ENCODE assay signal across 8 cellular contexts in genomic region chr17:17971431-17972125, GRCh38. TPM values are rescaled to one million over a fixed set of nuclear protein-coding genes. Genes with fewer than 3 reads are reported as not detected.
DNase-seq lines count a peak whose midpoint lies in the region; ATAC-seq and TF ChIP-seq lines count a peak whose summit lies in the region.

No MANE protein-coding gene starts in this region.

- H2AFZ ChIP-seq in fibroblast of lung (ENCODE audit: low read length) (no peak overlapping the region), neural cell (ENCODE audit: low read depth, low read length) (no peak overlapping the region)

- H3K9ac ChIP-seq in fibroblast of lung (ENCODE audit: insufficient read depth, low read length), result peak overlapping the region; percentile 89
- peak overlapping the region; percentile 85 for H3K9ac ChIP-seq in neural cell (ENCODE audit: low read length)

- POLR2A ChIA-PET in activated CD4-positive, alpha-beta T cell treated with anti-CD3 and anti-CD28 coated beads, Interleukin-2, amount 10 ng/mL, durations not matched to agents 7 days and 5 days (lab: Charles Lee), result no interaction called here
- POLR2A ChIA-PET in activated CD4-positive, alpha-beta memory T cell treated with anti-CD3 and anti-CD28 coated beads for 36 hours (lab: Charles Lee), result interaction anchor here (0.6 to 2.0 kb wide), 2 partner anchors 12 to 14 kb away, joined by 3 to 30 read pairs; no protein-coding TSS in a partner anchor

- H3K4me2 ChIP-seq in fibroblast of lung (ENCODE audit: extremely low read depth, insufficient read depth, low read length), result peak overlapping the region; percentile 97
- peak overlapping the region; percentile 99 for H3K4me2 ChIP-seq in neural cell (ENCODE audit: low read length)

- peak overlapping the region; percentile 78 for H3K27ac Mint-ChIP-seq in activated CD4-positive, alpha-beta T cell treated with anti-CD3 and anti-CD28 coated beads, Interleukin-2, amount 10 ng/mL, durations not matched to agents 7 days and 5 days
- no peak overlapping the region for H3K27ac Mint-ChIP-seq in activated CD4-positive, alpha-beta memory T cell treated with anti-CD3 and anti-CD28 coated beads for 36 hours

- H3K4me3 Mint-ChIP-seq in activated CD4-positive, alpha-beta T cell treated with anti-CD3 and anti-CD28 coated beads, Interleukin-2, amount 10 ng/mL, durations not matched to agents 7 days and 5 days, result peak overlapping the region; percentile 77
- H3K4me3 Mint-ChIP-seq in activated CD4-positive, alpha-beta memory T cell treated with anti-CD3 and anti-CD28 coated beads for 36 hours, result peak overlapping the region; percentile 61

- TF ChIP-seq CTCF in fibroblast of lung (conservative IDR thresholded peaks at IDR 0.05 in 1 of 2, IDR thresholded peaks at IDR 0.05 in 1 of 2; ENCODE audit: low read depth in 1 of 2, low read length in 2 of 2) (no peak), neural cell (IDR thresholded peaks at IDR 0.05; ENCODE audit: poor library complexity, severe bottlenecking) (no peak)

- H3K36me3 Mint-ChIP-seq in activated CD4-positive, alpha-beta T cell treated with anti-CD3 and anti-CD28 coated beads, Interleukin-2, amount 10 ng/mL, durations not matched to agents 7 days and 5 days (ENCODE audit: low read depth), result no peaks in the 10 kb centered on the region
- no peaks in the 10 kb centered on the region for H3K36me3 Mint-ChIP-seq in activated CD4-positive, alpha-beta memory T cell treated with anti-CD3 and anti-CD28 coated beads for 36 hours

- no peaks in the 10 kb centered on the region for H3K9me2 ChIP-seq in neural cell (ENCODE audit: insufficient read depth, low read length)

- H4K20me1 ChIP-seq in fibroblast of lung (ENCODE audit: control insufficient read depth, extremely low read depth, insufficient read depth, low read length) (no peaks in the 10 kb centered on the region), neural cell (ENCODE audit: insufficient read depth) (no peaks in the 10 kb centered on the region)

- H3K4me3 ChIP-seq in fibroblast of lung (replicated peaks in 1 of 4; ENCODE audit: control extremely low read depth in 1 of 4, insufficient read depth in 1 of 4, low read depth in 3 of 4, low read length in 4 of 4) (peak overlapping the region; percentile 64 to 89 (median 86)), neural cell (ENCODE audit: low read length) (peak overlapping the region; percentile 96)

- H3K9me3 ChIP-seq in fibroblast of lung (ENCODE audit: control insufficient read depth, insufficient read depth, low read depth, low read length), result no peaks in the 10 kb centered on the region
- no peaks in the 10 kb centered on the region for H3K9me3 ChIP-seq in neural cell (ENCODE audit: low read length)

- intact Hi-C loops in activated CD4-positive, alpha-beta memory T cell treated with anti-CD3 and anti-CD28 coated beads for 36 hours (cut with micrococcal nuclease), result loop anchor here (1.0 to 10.0 kb wide), 5 partner anchors 13 to 377 kb away; partner anchors contain the start of genes ATPAF2, GID4 and PEMT

- TF ChIP-seq RAD21 in neural cell (conservative IDR thresholded peaks at IDR 0.05), result no peak

- no peaks in the 10 kb centered on the region for H3F3A ChIP-seq in neural cell (ENCODE audit: insufficient read depth, low read length, poor library complexity, severe bottlenecking)

- no peak for ATAC-seq in GM18868 (IDR thresholded peaks at IDR 0.05; ENCODE audit: unreplicated experiment)
- ATAC-seq in HG03039 (IDR thresholded peaks at IDR 0.05; ENCODE audit: unreplicated experiment), result no peak

- no peak for TF ChIP-seq EP300 in neural cell (conservative IDR thresholded peaks at IDR 0.05; ENCODE audit: poor library complexity, severe bottlenecking)

- peaks cover 4% of the 10 kb centered on the region for H3K4me1 ChIP-seq in fibroblast of lung (ENCODE audit: control insufficient read depth, extremely low read depth, insufficient read depth, low read length)

- CTCF ChIA-PET in activated CD4-positive, alpha-beta T cell treated with anti-CD3 and anti-CD28 coated beads, Interleukin-2, amount 10 ng/mL, durations not matched to agents 7 days and 5 days (lab: Charles Lee), result interaction anchor here (0.9 kb wide), 1 partner anchor 9 kb away, joined by 5 read pairs; no protein-coding TSS in a partner anchor
- CTCF ChIA-PET in activated CD4-positive, alpha-beta memory T cell treated with anti-CD3 and anti-CD28 coated beads for 36 hours (lab: Charles Lee), result interaction anchor here (0.9 to 2.4 kb wide), 2 partner anchors 12 to 62 kb away, joined by 6 to 8 read pairs; no protein-coding TSS in a partner anchor

- no peaks in the 10 kb centered on the region for H3K9me3 Mint-ChIP-seq in activated CD4-positive, alpha-beta T cell treated with anti-CD3 and anti-CD28 coated beads, Interleukin-2, amount 10 ng/mL, durations not matched to agents 7 days and 5 days
- H3K9me3 Mint-ChIP-seq in activated CD4-positive, alpha-beta memory T cell treated with anti-CD3 and anti-CD28 coated beads for 36 hours, result no peaks in the 10 kb centered on the region

- no peaks in the 10 kb centered on the region for H3K27me3 Mint-ChIP-seq in activated CD4-positive, alpha-beta T cell treated with anti-CD3 and anti-CD28 coated beads, Interleukin-2, amount 10 ng/mL, durations not matched to agents 7 days and 5 days
- no peaks in the 10 kb centered on the region for H3K27me3 Mint-ChIP-seq in activated CD4-positive, alpha-beta memory T cell treated with anti-CD3 and anti-CD28 coated beads for 36 hours

- H3K4me1 Mint-ChIP-seq in activated CD4-positive, alpha-beta T cell treated with anti-CD3 and anti-CD28 coated beads, Interleukin-2, amount 10 ng/mL, durations not matched to agents 7 days and 5 days, result peaks cover 48% of the 10 kb centered on the region
- H3K4me1 Mint-ChIP-seq in activated CD4-positive, alpha-beta memory T cell treated with anti-CD3 and anti-CD28 coated beads for 36 hours (ENCODE audit: low read depth), result peaks cover 43% of the 10 kb centered on the region

- H3K27ac ChIP-seq in fibroblast of lung (ENCODE audit: insufficient read depth, low read length) (peak overlapping the region; percentile 79), neural cell (ENCODE audit: low read length) (peak overlapping the region; percentile 53)

- H3K79me2 ChIP-seq in fibroblast of lung (ENCODE audit: control insufficient read depth, insufficient read depth, low read length), result peaks cover 37% of the 10 kb centered on the region
- H3K79me2 ChIP-seq in neural cell (replicated peaks; ENCODE audit: insufficient read depth, low read length), result peaks cover 29% of the 10 kb centered on the region

- DNase-seq in activated CD4-positive, alpha-beta T cell treated with anti-CD3 and anti-CD28 coated beads, Interleukin-2, amount 10 ng/mL, durations not matched to agents 7 days and 5 days, result peak; percentile 37
- no peak for DNase-seq in activated CD4-positive, alpha-beta T cell treated with anti-CD3 and anti-CD28 coated beads for 1 hour
- no peak for DNase-seq in activated CD4-positive, alpha-beta memory T cell treated with anti-CD3 and anti-CD28 coated beads for 36 hours
- peak in 1 of 2 donors; percentile 47 for DNase-seq in fibroblast of lung (ENCODE audit: low read depth in 2 of 2)
- no peak for DNase-seq in NCI-H1092 treated with DMSO at 0.1 percent for 48 hours (lab: John Stamatoyannopoulos, UW)

- H3K27me3 ChIP-seq in fibroblast of lung (ENCODE audit: control insufficient read depth, insufficient read depth, low read length), result no peaks in the 10 kb centered on the region
- H3K27me3 ChIP-seq in neural cell (ENCODE audit: insufficient read depth, low read depth, low read length), result no peaks in the 10 kb centered on the region

- H3K36me3 ChIP-seq in fibroblast of lung (ENCODE audit: control insufficient read depth, insufficient read depth, low read length) (no peaks in the 10 kb centered on the region), neural cell (ENCODE audit: insufficient read depth, low read length) (no peaks in the 10 kb centered on the region)

TF ChIP-seq in neural cell, 6 proteins besides CTCF, POLR2A, EP300 and RAD21:
- TF ChIP-seq MXI1 (conservative IDR thresholded peaks at IDR 0.05; ENCODE audit: poor library complexity, severe bottlenecking) (peak; percentile 40), SMC3 (conservative IDR thresholded peaks at IDR 0.05; ENCODE audit: poor library complexity) (no peak)

RNA-seq across cellular contexts. Expression of gene TOM1L2, which starts 0.6 kb away (rescaled TPM):
- total RNA-seq in activated CD4-positive, alpha-beta T cell treated with anti-CD3 and anti-CD28 coated beads, Interleukin-2, amount 10 ng/mL, durations not matched to agents 7 days and 5 days, result 10 to 100 TPM; 29.5 to 32.0 TPM
- 10 to 100 TPM; 11.1 to 12.7 TPM for total RNA-seq in activated CD4-positive, alpha-beta memory T cell treated with anti-CD3 and anti-CD28 coated beads for 36 hours
- 15.7 and 33.9 TPM in 2 replicates for total RNA-seq in fibroblast of lung
- polyA plus RNA-seq in fibroblast of lung, result 35.9 and 47.4 TPM in 2 replicates
- polyA plus RNA-seq in fibroblast of lung (2012), result 34.3 and 40.2 TPM in 2 replicates
- 92.9 and 100 TPM in 2 replicates for polyA minus RNA-seq in fibroblast of lung (ENCODE audit: low replicate concordance)
- 40.9 and 53.4 TPM in 2 replicates for polyA plus RNA-seq in neural cell
- polyA minus RNA-seq in neural cell, result 53.1 and 57.1 TPM in 2 replicates

RNA-seq across cellular contexts. Expression of gene DRC3, which starts 1.1 kb away (rescaled TPM):
- under 1 TPM in 1 of 2 experiments, not detected in 1; 0.06 TPM for total RNA-seq in activated CD4-positive, alpha-beta T cell treated with anti-CD3 and anti-CD28 coated beads, Interleukin-2, amount 10 ng/mL, durations not matched to agents 7 days and 5 days
- under 1 TPM; 0.34 to 0.52 TPM for total RNA-seq in activated CD4-positive, alpha-beta memory T cell treated with anti-CD3 and anti-CD28 coated beads for 36 hours
- total RNA-seq in fibroblast of lung, result 0.26 and 0.33 TPM in 2 replicates
- polyA plus RNA-seq in fibroblast of lung (0.27 and 0.37 TPM in 2 replicates), neural cell (1.3 and 1.9 TPM in 2 replicates)
- 1.1 and 1.6 TPM in 2 replicates for polyA plus RNA-seq in fibroblast of lung (2012)
- polyA minus RNA-seq in fibroblast of lung (ENCODE audit: low replicate concordance) (not detected in 2 replicates), neural cell (0.23 and 0.73 TPM in 2 replicates)
